1 cellular context compared by ENCODE assay signal in the genomic region with DNA sequence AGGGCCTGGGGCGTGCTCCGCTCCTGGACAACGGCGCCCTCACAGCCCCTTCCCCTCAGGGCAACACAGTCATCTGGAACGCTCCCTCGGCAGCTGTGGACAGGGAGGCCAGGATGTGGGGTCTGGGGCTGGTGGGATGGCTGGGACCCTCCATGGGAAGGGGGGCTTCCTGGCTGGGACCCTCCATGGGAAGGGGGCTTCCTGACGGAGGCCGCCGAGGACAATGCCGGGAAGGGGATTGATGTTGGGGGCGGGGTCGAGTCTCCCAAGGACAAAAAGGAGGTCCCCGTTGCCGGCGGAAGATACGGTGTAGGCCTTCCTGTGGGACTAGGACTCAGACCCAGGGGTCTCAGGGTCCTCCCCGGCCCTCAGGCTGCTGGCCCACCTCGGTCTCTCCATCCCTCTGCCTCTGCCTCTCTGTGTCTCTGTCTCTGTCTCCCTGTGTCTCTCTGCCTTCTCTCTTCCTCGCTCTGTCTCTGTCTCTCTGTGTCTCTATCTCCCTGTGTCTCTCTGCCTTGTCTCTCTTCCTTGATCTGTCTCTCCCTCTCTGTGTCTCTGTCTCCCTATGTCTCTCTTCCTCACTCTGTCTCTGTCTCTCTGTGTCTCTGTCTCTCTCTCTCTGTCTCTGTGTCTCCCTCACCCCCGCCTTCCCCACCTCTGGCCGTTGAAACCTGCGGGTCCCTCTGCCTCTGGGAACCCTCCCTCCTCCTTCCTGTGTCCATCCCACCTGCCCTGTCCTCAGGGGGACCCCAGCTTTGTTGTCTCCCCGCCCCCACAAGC.
A peak's percentile ranks its signal among the peaks of the same experiment; 100 is the strongest.
TF ChIP-seq lines count a peak whose summit lies in the region.

No MANE protein-coding gene starts in this region.

TF ChIP-seq in GM12878, 131 proteins besides CTCF, POLR2A, EP300 and RAD21:
- TF ChIP-seq E4F1 (IDR thresholded peaks at IDR 0.05; ENCODE audit: borderline replicate concordance, partially characterized antibody) = peak; percentile 21
- TF ChIP-seq SMARCA5 (IDR thresholded peaks at IDR 0.05) = no peak
